18 cellular contexts compared by ENCODE assay signal in genomic region chr2:170969030-170969429, GRCh38. TPM values are rescaled to one million over a fixed set of nuclear protein-coding genes. Genes with fewer than 3 reads are reported as not detected.
A peak's percentile ranks its signal among the peaks of the same experiment; 100 is the strongest.
DNase-seq lines count a peak whose midpoint lies in the region; ATAC-seq, FAIRE-seq and TF ChIP-seq lines count a peak whose summit lies in the region.
"Had no signal": no experiment of that assay in that cellular context is flagged by ENCODE, and none has a peak within 500 bp of the region (broad histone marks: within the 10 kb centered on the region; RNA-seq: fewer than 3 reads in every experiment).

No MANE protein-coding gene starts in this region.

- H3K36me3 ChIP-seq in GM12878 (ENCODE audit: control insufficient read depth in 2 of 2, insufficient read depth in 2 of 2, low read length in 1 of 2) = peaks cover 6 to 20% of the 10 kb centered on the region in 2 experiments
- peaks cover 31 to 42% of the 10 kb centered on the region in 2 experiments for H3K36me3 ChIP-seq in trophoblast cell (ENCODE audit: control insufficient read depth in 1 of 2, insufficient read depth in 2 of 2, low read length in 2 of 2)

- no peak for TF ChIP-seq EP300 in GM12878 (IDR thresholded peaks at IDR 0.05; ENCODE audit: borderline replicate concordance in 1 of 2, control insufficient read depth in 1 of 2, low read depth in 2 of 2, low read length in 2 of 2)

- H2BK5ac ChIP-seq in H9 (ENCODE audit: insufficient read length, low read length) (no peak overlapping the region), trophoblast cell (ENCODE audit: low read depth, low read length, poor library complexity) (no peak overlapping the region)

- H3K9me3 ChIP-seq in H9 (ENCODE audit: control insufficient read depth, low read depth, low read length) = no peaks in the 10 kb centered on the region
- H3K9me3 ChIP-seq in GM12878 (replicated peaks; ENCODE audit: control insufficient read depth, insufficient read depth, low read length) = no peaks in the 10 kb centered on the region
- no peaks in the 10 kb centered on the region for H3K9me3 ChIP-seq in trophoblast cell (ENCODE audit: insufficient read depth, low read depth, low read length)
- H3K9me3 ChIP-seq: BLaER1 treated with 17β-estradiol and CSF1 and Interleukin-3, amounts not matched to agents 10 nM and 100 nM; Caco-2 had no signal

- no peak overlapping the region for H3K56ac ChIP-seq in H9 (ENCODE audit: insufficient read length, low read depth, low read length)

- H3K79me2 ChIP-seq in H9 (ENCODE audit: insufficient read depth, low read length) (no peaks in the 10 kb centered on the region), GM12878 (ENCODE audit: control insufficient read depth, insufficient read depth, low read length) (no peaks in the 10 kb centered on the region; the same call in 1 of the 2 replicates), trophoblast cell (ENCODE audit: control insufficient read depth, insufficient read depth, low read length, poor library complexity) (no peaks in the 10 kb centered on the region)

- in situ Hi-C loops in GM12878 (cut with MboI) = loop anchor here (25.0 kb wide), 1 partner anchor 468 kb away; the partner anchor contains the start of genes DCAF17 and METTL8

- H4K20me1 ChIP-seq in H9 (ENCODE audit: control insufficient read depth, insufficient read depth, insufficient read length) (no peaks in the 10 kb centered on the region), GM12878 (ENCODE audit: control insufficient read depth, insufficient read depth) (no peaks in the 10 kb centered on the region)

- no peak overlapping the region for H2BK12ac ChIP-seq in H9 (ENCODE audit: insufficient read length, low read depth, low read length)
- no peak overlapping the region for H2BK12ac ChIP-seq in trophoblast cell (ENCODE audit: low read length)

- no peak for TF ChIP-seq CTCF in H9 (conservative IDR thresholded peaks at IDR 0.05)
- TF ChIP-seq CTCF in GM12878 (IDR thresholded peaks at IDR 0.05 in 2 of 3, conservative IDR thresholded peaks at IDR 0.05 in 1 of 3; ENCODE audit: control insufficient read depth in 2 of 3, extremely low read depth in 1 of 3, insufficient read depth in 1 of 3, low read depth in 3 of 3, low read length in 3 of 3) = no peak

- DNase-seq in SKM-1 treated with dmso at 0.1 percent for 144 hours (lab: John Stamatoyannopoulos, UW; ENCODE audit: unreplicated experiment) = peak; percentile 18
- no peak for DNase-seq in SKM-1 (lab: John Stamatoyannopoulos, UW; ENCODE audit: unreplicated experiment)
- DNase-seq in H9 = no peak
- no peak for DNase-seq in GM12878 (ENCODE audit: low read depth, low spot score)
- DNase-seq in trophoblast cell = no peak
- no peak for DNase-seq in DMS 273 (lab: John Stamatoyannopoulos, UW; ENCODE audit: unreplicated experiment)
- no peak for DNase-seq in activated CD4-positive, alpha-beta T cell treated with anti-CD3 and anti-CD28 coated beads for 48 hours
- DNase-seq in activated naive CD4-positive, alpha-beta T cell treated with anti-CD3 and anti-CD28 coated beads for 36 hours = no peak
- DNase-seq: 8988T, Caco-2, NCI-H1092 treated with DMSO at 0.1 percent for 48 hours, NCI-H1694 treated with DMSO at 0.1 percent for 48 hours, NCI-H446 treated with DMSO at 0.1 percent for 48 hours, NCI-H774 had no signal

- H3K4me1 ChIP-seq in H9 (ENCODE audit: insufficient read depth, low read length) (no peaks in the 10 kb centered on the region; the same call in 1 of the 2 replicates), GM12878 (ENCODE audit: control insufficient read depth, insufficient read depth, low read length) (peaks cover 9% of the 10 kb centered on the region), trophoblast cell (ENCODE audit: control insufficient read depth in 1 of 2, insufficient read depth in 2 of 2, low read length in 2 of 2) (peaks cover 5 to 7% of the 10 kb centered on the region in 2 experiments)

- ATAC-seq in GM12878 = no peak

- H3K4me3 Mint-ChIP-seq in H9 = peak overlapping the region in 1 of 2 experiments; percentile 39; a peak in 1 of 5 replicates
- no peak overlapping the region for H3K4me3 Mint-ChIP-seq in activated naive CD4-positive, alpha-beta T cell treated with anti-CD3 and anti-CD28 coated beads for 36 hours

- H2AFZ ChIP-seq in H9 (ENCODE audit: low read length) (no peak overlapping the region), GM12878 (ENCODE audit: control insufficient read depth, low read depth, low read length) (no peak overlapping the region), trophoblast cell (ENCODE audit: insufficient read depth, low read length, poor library complexity) (no peak overlapping the region)

- FAIRE-seq in GM12878 (lab: Jason Lieb, UNC) = no peak
- FAIRE-seq: GM12892, GM19239 had no signal

- H3K9ac ChIP-seq in H9 (ENCODE audit: extremely low read depth, insufficient read length, low read length) = no peak overlapping the region
- no peak overlapping the region for H3K9ac ChIP-seq in GM12878 (ENCODE audit: control insufficient read depth, insufficient read depth, low read length)
- H3K9ac ChIP-seq in trophoblast cell (ENCODE audit: low read length) = no peak overlapping the region
- H3K9ac ChIP-seq: BLaER1 treated with 17β-estradiol and CSF1 and Interleukin-3, amounts not matched to agents 10 nM and 100 nM had no signal

- H3K79me1 ChIP-seq in H9 (ENCODE audit: insufficient read depth, low read depth, low read length, poor library complexity, severe bottlenecking) (no peaks in the 10 kb centered on the region), trophoblast cell (ENCODE audit: low read length) (peaks cover 4% of the 10 kb centered on the region)

- no CpG with 5 or more reads among the region's 2 CpGs for WGBS in H9 (ENCODE audit: extremely low coverage, insufficient read length, low lambda C conversion rate)
- WGBS in GM12878 (ENCODE audit: insufficient coverage, insufficient replicate concordance, low lambda C conversion rate, missing lambda C conversion rate) = 89% methylated on average over 2 of the region's 2 CpGs
- WGBS in trophoblast cell (ENCODE audit: extremely low coverage, insufficient coverage, insufficient read length) = no CpG with 5 or more reads among the region's 2 CpGs

- no peaks in the 10 kb centered on the region for H3K23me2 ChIP-seq in H9 (ENCODE audit: insufficient read length, low read depth, low read length, poor library complexity, severe bottlenecking)

- no TSS peak for BruUV-seq in GM12878 (replicated peaks; lab: Mats Ljungman, UMichigan)

- intact Hi-C loops in GM12878 (cut with micrococcal nuclease; ENCODE audit: unreplicated experiment) = no loop called here
- intact Hi-C loops in activated naive CD4-positive, alpha-beta T cell treated with anti-CD3 and anti-CD28 coated beads for 36 hours (cut with micrococcal nuclease) = no loop called here

- peak overlapping the region in 2 of 3 experiments; percentile 17 to 22; a peak in 2 of 7 replicates for H3K27ac Mint-ChIP-seq in H9
- no peak overlapping the region for H3K27ac Mint-ChIP-seq in activated naive CD4-positive, alpha-beta T cell treated with anti-CD3 and anti-CD28 coated beads for 36 hours

- H3K4ac ChIP-seq in H9 (ENCODE audit: low read depth, low read length) (no peak overlapping the region), trophoblast cell (ENCODE audit: low read depth, low read length) (no peak overlapping the region)

- H3K27ac ChIP-seq in H9 (ENCODE audit: insufficient read length, low read depth, low read length) = no peak overlapping the region
- no peak overlapping the region for H3K27ac ChIP-seq in GM12878 (ENCODE audit: control insufficient read depth, insufficient read depth)
- H3K27ac ChIP-seq in trophoblast cell (ENCODE audit: low read depth, low read length) = no peak overlapping the region
- H3K27ac ChIP-seq: BLaER1 treated with 17β-estradiol and CSF1 and Interleukin-3, amounts not matched to agents 10 nM and 100 nM had no signal

- no peak overlapping the region for H4K5ac ChIP-seq in H9 (ENCODE audit: insufficient read length, low read depth, low read length)

- no peak overlapping the region for H4K91ac ChIP-seq in H9 (ENCODE audit: insufficient read length, low read depth, low read length)
- no peak overlapping the region for H4K91ac ChIP-seq in trophoblast cell (ENCODE audit: low read depth, low read length)

- H2BK15ac ChIP-seq in H9 (ENCODE audit: low read depth, low read length) = no peak overlapping the region

- TF ChIP-seq POLR2A in GM12878 (IDR thresholded peaks at IDR 0.05; ENCODE audit: low read depth, low read length) = peak; percentile 59

- TF ChIP-seq RAD21 in GM12878 (IDR thresholded peaks at IDR 0.05; ENCODE audit: insufficient read depth, low read depth, low read length) = no peak

- H3K4me2 ChIP-seq in H9 (ENCODE audit: insufficient read depth, insufficient read length, low read length) (no peak overlapping the region), GM12878 (ENCODE audit: control insufficient read depth, insufficient read depth) (no peak overlapping the region), trophoblast cell (ENCODE audit: low read length) (no peak overlapping the region)
- H3K4me2 ChIP-seq: BLaER1 treated with 17β-estradiol and CSF1 and Interleukin-3, amounts not matched to agents 10 nM and 100 nM had no signal

- no peak overlapping the region for H2BK120ac ChIP-seq in H9 (ENCODE audit: low read depth, low read length, poor library complexity, severe bottlenecking)
- no peak overlapping the region for H2BK120ac ChIP-seq in trophoblast cell (ENCODE audit: insufficient read depth, low read length, poor library complexity)

- H3K4me3 ChIP-seq in GM12878 = no peak overlapping the region
- no peak overlapping the region for H3K4me3 ChIP-seq in trophoblast cell (ENCODE audit: low read depth, low read length)
- H3K4me3 ChIP-seq: BLaER1 treated with 17β-estradiol and CSF1 and Interleukin-3, amounts not matched to agents 10 nM and 100 nM had no signal

- CTCF ChIA-PET in GM12878 (lab: Yijun Ruan, JAX) = interaction anchor here (0.6 to 1.3 kb wide), 2 partner anchors 37 to 40 kb away, joined by 3 read pairs; partner anchors contain the start of gene GORASP2
- CTCF ChIA-PET in activated naive CD4-positive, alpha-beta T cell treated with anti-CD3 and anti-CD28 coated beads for 36 hours (lab: Charles Lee) = interaction anchor here (1.0 to 1.2 kb wide), 3 partner anchors 40 to 604 kb away, joined by 3 to 4 read pairs (median 3); partner anchors contain the start of gene GORASP2

- H2AK5ac ChIP-seq in H9 (ENCODE audit: insufficient read length, low read length) (no peak overlapping the region), trophoblast cell (ENCODE audit: low read length) (no peak overlapping the region)

- no peak overlapping the region for H3T11ph ChIP-seq in H9 (ENCODE audit: low read length)

- peaks cover 22 to 28% of the 10 kb centered on the region in 2 experiments for H3K4me1 Mint-ChIP-seq in H9
- H3K4me1 Mint-ChIP-seq in activated naive CD4-positive, alpha-beta T cell treated with anti-CD3 and anti-CD28 coated beads for 36 hours (ENCODE audit: low read depth) = peaks cover 6% of the 10 kb centered on the region

- H2BK20ac ChIP-seq in H9 (ENCODE audit: low read depth, low read length, poor library complexity, severe bottlenecking) = no peak overlapping the region

- H3K18ac ChIP-seq in H9 (ENCODE audit: insufficient read length, low read depth, low read length) (no peak overlapping the region), trophoblast cell (ENCODE audit: low read length) (no peak overlapping the region)

- H4K12ac ChIP-seq in trophoblast cell (ENCODE audit: low read depth, low read length) = no peak overlapping the region

- SMC1A ChIA-PET in GM12878 (lab: Charles Lee; ENCODE audit: uncharacterized antibody, unreplicated experiment) = no interaction called here

- H3K36me3 Mint-ChIP-seq in H9 (ENCODE audit: insufficient read depth in 1 of 3, low read depth in 3 of 3) = peaks cover 32 to 41% (median 39%) of the 10 kb centered on the region in 3 experiments; a peak in 6 of 7 replicates
- peaks cover 18% of the 10 kb centered on the region for H3K36me3 Mint-ChIP-seq in activated naive CD4-positive, alpha-beta T cell treated with anti-CD3 and anti-CD28 coated beads for 36 hours (ENCODE audit: low read depth)

- H3K23ac ChIP-seq in H9 (ENCODE audit: insufficient read length, low read depth, low read length) = no peak overlapping the region
- H3K23ac ChIP-seq in trophoblast cell (ENCODE audit: low read length) = no peak overlapping the region

- H3K14ac ChIP-seq in H9 (ENCODE audit: insufficient read depth, low read length) (no peak overlapping the region), trophoblast cell (ENCODE audit: low read length) (no peak overlapping the region)

- peaks cover under 1% of the 10 kb centered on the region; the same call in 1 of the 2 replicates for H3K27me3 Mint-ChIP-seq in H9 (ENCODE audit: low read depth)
- H3K27me3 Mint-ChIP-seq in activated naive CD4-positive, alpha-beta T cell treated with anti-CD3 and anti-CD28 coated beads for 36 hours (ENCODE audit: low read depth) = no peaks in the 10 kb centered on the region
- H3K27me3 Mint-ChIP-seq: IgD-negative memory B cell had no signal

- POLR2A ChIA-PET in GM12878 (lab: Charles Lee) = interaction anchor here (0.5 kb wide), 1 partner anchor 824 kb away, joined by 4 read pairs; no protein-coding TSS in a partner anchor

- H4K8ac ChIP-seq in H9 (replicated peaks; ENCODE audit: insufficient read length, low read depth, low read length) (no peak overlapping the region), trophoblast cell (ENCODE audit: low read depth, low read length) (peak overlapping the region; percentile 2)

- H3K9me3 Mint-ChIP-seq in H9 = no peaks in the 10 kb centered on the region
- H3K9me3 Mint-ChIP-seq in activated naive CD4-positive, alpha-beta T cell treated with anti-CD3 and anti-CD28 coated beads for 36 hours = no peaks in the 10 kb centered on the region
- H3K9me3 Mint-ChIP-seq: IgD-negative memory B cell had no signal

- no peaks in the 10 kb centered on the region for H3K27me3 ChIP-seq in H9 (ENCODE audit: insufficient read depth, low read length)
- H3K27me3 ChIP-seq in GM12878 (replicated peaks in 1 of 2; ENCODE audit: control insufficient read depth in 2 of 2, insufficient read depth in 2 of 2, low read length in 1 of 2) = no peaks in the 10 kb centered on the region
- H3K27me3 ChIP-seq in trophoblast cell (ENCODE audit: insufficient read depth, low read length) = no peaks in the 10 kb centered on the region

- RAD21 ChIA-PET in GM12878 (lab: Charles Lee; ENCODE audit: unreplicated experiment) = no interaction called here

RNA-seq across cellular contexts. Expression of gene GORASP2, which starts 40.0 kb away (rescaled TPM):
- total RNA-seq in H9 (2021) (96.9 and 97.7 TPM in 2 replicates), GM12878 (2014; rRNA removed) (62.4 and 63.9 TPM in 2 replicates), GM12878 (2014; rRNA removed; fragmentation: Illumina TruSeq; extraction: Trizol) (43.6 and 50.5 TPM in 2 replicates), GM12878 (2021) (94.8 and 94.9 TPM in 2 replicates)
- total RNA-seq in GM12878 (2013; cell fraction: nucleolus; rRNA removed) = 40.4 and 47.6 TPM in 2 replicates
- polyA plus RNA-seq in GM12878 (2011; ENCODE audit: low read depth) = 55.9 TPM
- polyA plus RNA-seq in GM12878 (2011; rRNA removed) (130 and 169 TPM in 2 replicates), GM12878 (2014; fragmentation: Illumina TruSeq; extraction: Trizol) (129 and 139 TPM in 2 replicates), GM12878 (2014; fragmentation: Nextera tagmentation; extraction: Ambion mirVana) (10 to 100 TPM; 26.3 to 35.0 TPM), GM12878 (2014; rRNA removed) (111 and 113 TPM in 2 replicates), GM12878 (2016; fragmentation: Nextera tagmentation; extraction: Ambion mirVana) (100 to 1,000 TPM; 132 to 140 TPM)
- polyA plus RNA-seq in GM12878 (2011; cell fraction: cytosol; rRNA removed) = 158 and 174 TPM in 2 replicates
- polyA plus RNA-seq in GM12878 (2011; cell fraction: nucleus; rRNA removed) = 70.7 and 73.5 TPM in 2 replicates
- 66.5 and 77.2 TPM in 2 replicates for polyA plus RNA-seq in GM12878 (2012)
- polyA minus RNA-seq in GM12878 (2011; rRNA and poly(A)+ RNA removed) = 114 and 140 TPM in 2 replicates
- polyA minus RNA-seq in GM12878 (2011; cell fraction: cytosol; rRNA and poly(A)+ RNA removed) = 30.9 and 35.2 TPM in 2 replicates
- polyA minus RNA-seq in GM12878 (2011; cell fraction: nucleus; rRNA and poly(A)+ RNA removed) = 27.6 and 46.7 TPM in 2 replicates
- polyA plus RNA-seq in trophoblast cell (2013) = 158 and 169 TPM in 2 replicates
- 10 to 100 TPM; 57.1 to 60.2 TPM for total RNA-seq in activated naive CD4-positive, alpha-beta T cell treated with anti-CD3 and anti-CD28 coated beads for 36 hours
